10 cellular contexts compared by ENCODE assay signal in the genomic region with DNA sequence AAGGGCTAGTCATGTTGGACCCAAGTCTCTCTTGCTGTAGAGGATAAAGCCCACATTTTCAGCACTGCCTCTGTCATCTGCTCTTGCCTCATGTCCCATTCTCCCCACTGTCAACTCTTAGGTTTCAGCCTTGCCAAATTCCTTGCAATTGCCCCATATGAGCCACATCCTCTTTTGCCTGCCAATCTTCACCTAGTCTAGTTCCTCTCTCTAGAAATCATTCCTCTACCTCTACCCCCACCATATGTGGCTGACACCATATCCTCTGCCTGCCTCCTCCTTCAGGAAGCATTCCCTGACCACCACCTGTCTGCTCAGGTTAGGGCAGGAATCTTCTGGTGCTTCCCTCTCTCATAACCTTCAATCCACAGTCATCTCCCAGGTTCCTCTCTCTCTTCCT. TPM values are rescaled to one million over a fixed set of nuclear protein-coding genes. Genes with fewer than 3 reads are reported as not detected.
DNase-seq lines count a peak whose midpoint lies in the region; ATAC-seq, FAIRE-seq and TF ChIP-seq lines count a peak whose summit lies in the region.
"Had no signal": no experiment of that assay in that cellular context is flagged by ENCODE, and none has a peak within 500 bp of the region (broad histone marks: within the 10 kb centered on the region; RNA-seq: fewer than 3 reads in every experiment).

No MANE protein-coding gene starts in this region.

- TF ChIP-seq CTCF in bronchial epithelial cell (IDR thresholded peaks at IDR 0.05; ENCODE audit: insufficient read depth, low read length, severe bottlenecking), result no peak

- peak; percentile 13 for FAIRE-seq in bronchial epithelial cell (lab: Jason Lieb, UNC)

- H3K27me3 ChIP-seq in bronchial epithelial cell (ENCODE audit: control insufficient read depth, insufficient read depth, low read length), result no peaks in the 10 kb centered on the region
- H3K27me3 ChIP-seq in muscle layer of duodenum (ENCODE audit: low read depth, low read length), result no peaks in the 10 kb centered on the region

- H3K36me3 ChIP-seq in bronchial epithelial cell (ENCODE audit: control insufficient read depth, insufficient read depth, low read length) (peaks cover 2% of the 10 kb centered on the region), muscle layer of duodenum (ENCODE audit: control insufficient read depth in 1 of 2, insufficient read depth in 2 of 2, low read length in 2 of 2) (peaks cover 6 to 8% of the 10 kb centered on the region in 2 donors)

- H3K4me1 ChIP-seq in muscle layer of duodenum (ENCODE audit: control insufficient read depth in 1 of 2, insufficient read depth in 2 of 2, low read length in 2 of 2), result peaks cover 44 to 61% of the 10 kb centered on the region in 2 donors

- no peaks in the 10 kb centered on the region for H3K9me3 ChIP-seq in muscle layer of duodenum (ENCODE audit: control insufficient read depth in 1 of 2, low read length in 2 of 2)

- peak overlapping the region; percentile 73 for H3K27ac ChIP-seq in muscle layer of duodenum (ENCODE audit: low read length)

- H3K4me3 ChIP-seq in bronchial epithelial cell (ENCODE audit: low read depth, low read length) (no peak overlapping the region), muscle layer of duodenum (ENCODE audit: low read depth in 1 of 2, low read length in 2 of 2) (no peak overlapping the region)

- no peak for ATAC-seq in GM18520 (IDR thresholded peaks at IDR 0.05; ENCODE audit: unreplicated experiment)
- ATAC-seq in GM21526 (IDR thresholded peaks at IDR 0.05; ENCODE audit: low FRiP score, unreplicated experiment), result no peak
- ATAC-seq: sciatic nerve had no signal

- DNase-seq in CD1c-positive myeloid dendritic cell (ENCODE audit: extremely low spot score) (peak; percentile 91), M059J (ENCODE audit: low read depth) (peak; percentile 40), bronchial epithelial cell (ENCODE audit: low read depth) (peak; percentile 43), NK-92 (lab: John Stamatoyannopoulos, UW; ENCODE audit: unreplicated experiment) (no peak), ecto neural progenitor cell (ENCODE audit: low spot score) (no peak)
- DNase-seq: NCI-H2227 treated with DMSO at 0.1 percent for 48 hours had no signal

RNA-seq across cellular contexts. Expression of gene SLC9A1, which starts 38.2 kb away (rescaled TPM):
- total RNA-seq in M059J (2014; rRNA removed; shearing (Covaris generic)), result 10.0 and 24.1 TPM in 2 replicates
- 5.0 and 22.8 TPM in 2 replicates for total RNA-seq in bronchial epithelial cell

Comparison
In these comparisons a context has a peak if more than half of its experiments do, and no peak if none do; other contexts are left out.
1. DNase-seq: peak in CD1c-positive myeloid dendritic cell (single experiment), M059J (single experiment) and bronchial epithelial cell (single experiment); none in NK-92 (single experiment) and ecto neural progenitor cell (single experiment).